In the genomic region with DNA sequence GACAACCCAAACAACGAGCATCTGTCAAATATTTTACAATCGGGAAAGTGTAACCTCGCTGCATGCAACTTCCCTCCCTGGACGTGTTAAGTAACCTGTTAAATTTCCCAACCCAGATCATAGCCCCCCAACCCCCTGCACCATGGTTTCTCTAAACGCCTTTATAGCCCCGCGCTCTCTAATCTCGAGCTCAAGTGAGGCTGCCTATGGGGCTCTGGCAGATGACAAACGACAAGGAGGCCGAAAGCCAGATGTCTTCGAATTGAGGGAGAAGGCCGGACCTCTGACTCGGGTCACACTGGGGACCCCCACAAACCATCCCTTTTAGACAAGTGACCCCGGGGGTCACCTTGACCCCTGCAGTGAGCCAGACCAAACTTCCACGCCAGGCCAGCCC, we compare ENCODE assay signal across 8 cellular contexts. TPM values are rescaled to one million over a fixed set of nuclear protein-coding genes. Genes with fewer than 3 reads are reported as not detected.
DNase-seq lines count a peak whose midpoint lies in the region; ATAC-seq, FAIRE-seq and TF ChIP-seq lines count a peak whose summit lies in the region.

No MANE protein-coding gene starts in this region.

- TF ChIP-seq CTCF in A673 (conservative IDR thresholded peaks at IDR 0.05; ENCODE audit: low read depth, low read length) (no peak), choroid plexus epithelial cell (conservative IDR thresholded peaks at IDR 0.05; ENCODE audit: low read depth, low read length) (no peak), mucosa of descending colon (IDR thresholded peaks at IDR 0.05) (no peak), D721Med (IDR thresholded peaks at IDR 0.05; ENCODE audit: insufficient read depth, missing control alignments) (no peak)

- no peaks in the 10 kb centered on the region for H3K27me3 ChIP-seq in A673 (replicated peaks; ENCODE audit: insufficient read depth, low read depth, low read length, poor library complexity)

- CTCF ChIA-PET in A673 (lab: Charles Lee), result interaction anchor here (0.6 to 0.8 kb wide), 2 partner anchors 9 to 119 kb away, joined by 3 to 6 read pairs; no protein-coding TSS in a partner anchor

- H3K36me3 ChIP-seq in A673 (ENCODE audit: insufficient read depth, low read length, poor library complexity, severe bottlenecking) (no peaks in the 10 kb centered on the region), KOPT-K1 (ENCODE audit: insufficient read depth, low read length) (peaks cover 8% of the 10 kb centered on the region; the same call in 1 of the 2 replicates), mucosa of descending colon (ENCODE audit: low read depth) (no peaks in the 10 kb centered on the region)

- POLR2A ChIA-PET in A673 (lab: Charles Lee; ENCODE audit: low non-redundant PET), result interaction anchor here (0.6 kb wide), 1 partner anchor 219 kb away, joined by 6 read pairs; no protein-coding TSS in a partner anchor

- no peak for ATAC-seq in mucosa of descending colon
- ATAC-seq in HG03095 (IDR thresholded peaks at IDR 0.05; ENCODE audit: unreplicated experiment), result no peak
- no peak for ATAC-seq in HG02981 (IDR thresholded peaks at IDR 0.05; ENCODE audit: unreplicated experiment)

- no peak for DNase-seq in A673 (ENCODE audit: low spot score)
- no peak for DNase-seq in choroid plexus epithelial cell (ENCODE audit: low read depth)
- no peak for DNase-seq in mucosa of descending colon
- no peak for DNase-seq in frontal cortex (ENCODE audit: low spot score in 2 of 2)
- no peak for DNase-seq in D721Med (ENCODE audit: insufficient read length, low spot score)

- H3K4me1 ChIP-seq in A673 (ENCODE audit: insufficient read depth, low read length, poor library complexity, severe bottlenecking), result peaks cover 13% of the 10 kb centered on the region
- peaks cover 18% of the 10 kb centered on the region for H3K4me1 ChIP-seq in mucosa of descending colon (ENCODE audit: low read depth)

- intact Hi-C loops in A673 (cut with micrococcal nuclease; ENCODE audit: unreplicated experiment) (no loop called here), mucosa of descending colon (cut with DNase I, micrococcal nuclease) (no loop called here)

- H3K9me3 ChIP-seq in A673 (ENCODE audit: low read depth, low read length, poor library complexity, severe bottlenecking) (no peaks in the 10 kb centered on the region), KOPT-K1 (ENCODE audit: insufficient read depth, low read length, poor library complexity, severe bottlenecking) (no peaks in the 10 kb centered on the region), mucosa of descending colon (no peaks in the 10 kb centered on the region)

- H3K27ac ChIP-seq in A673 (ENCODE audit: low read depth, low read length, poor library complexity, severe bottlenecking), result peak overlapping the region; percentile 98
- peak overlapping the region; percentile 87 for H3K27ac ChIP-seq in KOPT-K1 (ENCODE audit: low read depth, low read length, poor library complexity, severe bottlenecking)

- peak overlapping the region; percentile 87 for H3K4me3 ChIP-seq in A673 (ENCODE audit: low read depth, low read length, poor library complexity, severe bottlenecking)
- peak overlapping the region; percentile 100 for H3K4me3 ChIP-seq in choroid plexus epithelial cell (ENCODE audit: low read depth, low read length)
- peak overlapping the region; percentile 98 for H3K4me3 ChIP-seq in mucosa of descending colon

- FAIRE-seq in frontal cortex (lab: Jason Lieb, UNC), result no peak
- no peak for FAIRE-seq in D721Med (lab: Jason Lieb, UNC)

- BruUV-seq in A673 (replicated peaks; lab: Mats Ljungman, UMichigan), result no TSS peak

RNA-seq across cellular contexts. Expression of a gene that starts 0.5 kb away (rescaled TPM):
- total RNA-seq in A673 (2021) (85.2 and 85.4 TPM in 2 replicates), mucosa of descending colon (100 to 1,000 TPM in 2 of 3 donors, 10 to 100 TPM in 1; 87.0 to 113 (median 108) TPM), frontal cortex (198 TPM)
